In genomic region chr1:114072246-114072645, GRCh38 we compare ENCODE assay signal across 26 cellular contexts.
"Had no signal": no experiment of that assay in that cellular context is flagged by ENCODE, and none has a peak within 500 bp of the region (broad histone marks: within the 10 kb centered on the region; RNA-seq: fewer than 3 reads in every experiment).

No MANE protein-coding gene starts in this region.

- H3K4me3 ChIP-seq: neural progenitor cell, ovary, psoas muscle, right lobe of liver, sigmoid colon, stomach, thoracic aorta, thyroid gland, tibial nerve, upper lobe of left lung, vagina had no signal

- H3K4me3 Mint-ChIP-seq: nephron; neural progenitor cell; stimulated activated effector memory CD8-positive, alpha-beta T cell treated with anti-CD3 and anti-CD28 coated beads, Interleukin-12 subunit alpha, Interleukin-12 subunit beta, amount 100 ng/mL, for 72 hours; stimulated activated naive B cell treated with anti-CD40 and anti-IgM and Interleukin-4, amounts not matched to agents 10 μg/mL and 1 μg/mL and 100 μg/mL, for 72 hours; stimulated activated naive CD8-positive, alpha-beta T cell treated with anti-CD3 and anti-CD28 coated beads, Interleukin-15, Interleukin-2, amounts not matched to agents 100 ng/mL and 50 ng/mL, for 24 hours had no signal

- H3K36me3 ChIP-seq: ovary, right lobe of liver, sigmoid colon, stomach, thoracic aorta, thyroid gland, tibial nerve, upper lobe of left lung, vagina had no signal

- DNase-seq: occipital lobe; ovary; posterior cingulate gyrus; psoas muscle; right cardiac atrium; right lobe of liver; sigmoid colon; small intestine; stimulated activated CD4-positive, alpha-beta T cell treated with anti-CD3 and anti-CD28 coated beads, Interleukin-15, amount 100 ng/mL, for 24 hours; stimulated activated CD4-positive, alpha-beta T cell treated with anti-CD3 and anti-CD28 coated beads, Interleukin-2, amount 100 ng/mL, for 24 hours; stimulated activated CD4-positive, alpha-beta T cell treated with anti-CD3 and anti-CD28 coated beads, Interleukin-2, amount 100 ng/mL, for 48 hours; stimulated activated CD4-positive, alpha-beta T cell treated with anti-CD3 and anti-CD28 coated beads, Interleukin-4, amount 100 ng/mL, for 24 hours; stimulated activated naive B cell treated with anti-CD40 and anti-IgM and Interleukin-4, amounts not matched to agents 10 μg/mL and 1 μg/mL and 100 μg/mL, for 72 hours; stimulated activated naive CD4-positive, alpha-beta T cell treated with Interleukin-2 at 50 U/mL for 16 hours; stomach; thyroid gland; trophoblast cell; upper lobe of left lung had no signal

- ATAC-seq: psoas muscle; right cardiac atrium; right lobe of liver; stimulated activated effector memory CD8-positive, alpha-beta T cell treated with anti-CD3 and anti-CD28 coated beads, Interleukin-12 subunit alpha, Interleukin-12 subunit beta, amount 100 ng/mL, for 72 hours; stimulated activated naive B cell treated with anti-CD40 and anti-IgM and Interleukin-4, amounts not matched to agents 10 μg/mL and 1 μg/mL and 100 μg/mL, for 72 hours had no signal

- H3K27ac ChIP-seq: neural progenitor cell, ovary, parathyroid adenoma, psoas muscle, right lobe of liver, sigmoid colon, stomach, thoracic aorta, thyroid gland, tibial nerve, upper lobe of left lung, vagina had no signal

- H3K9ac ChIP-seq: neural progenitor cell, parathyroid adenoma had no signal

- H3K27ac Mint-ChIP-seq: nephron; neural progenitor cell; stimulated activated effector memory CD8-positive, alpha-beta T cell treated with anti-CD3 and anti-CD28 coated beads, Interleukin-12 subunit alpha, Interleukin-12 subunit beta, amount 100 ng/mL, for 72 hours; stimulated activated naive B cell treated with anti-CD40 and anti-IgM and Interleukin-4, amounts not matched to agents 10 μg/mL and 1 μg/mL and 100 μg/mL, for 72 hours; stimulated activated naive CD8-positive, alpha-beta T cell treated with anti-CD3 and anti-CD28 coated beads, Interleukin-15, Interleukin-2, amounts not matched to agents 100 ng/mL and 50 ng/mL, for 24 hours had no signal

- H3K4me1 Mint-ChIP-seq: stimulated activated naive B cell treated with anti-CD40 and anti-IgM and Interleukin-4, amounts not matched to agents 10 μg/mL and 1 μg/mL and 100 μg/mL, for 72 hours had no signal

- H3K27me3 ChIP-seq: neural progenitor cell, ovary, right lobe of liver, sigmoid colon, stomach, thyroid gland, tibial nerve, upper lobe of left lung, vagina had no signal

- H3K9me3 ChIP-seq: ovary, right lobe of liver, thyroid gland had no signal

- H3K4me1 ChIP-seq: parathyroid adenoma, right lobe of liver, sigmoid colon, stomach, thyroid gland, vagina had no signal

- H3K36me3 Mint-ChIP-seq: neural progenitor cell; stimulated activated effector memory CD8-positive, alpha-beta T cell treated with anti-CD3 and anti-CD28 coated beads, Interleukin-12 subunit alpha, Interleukin-12 subunit beta, amount 100 ng/mL, for 72 hours; stimulated activated naive B cell treated with anti-CD40 and anti-IgM and Interleukin-4, amounts not matched to agents 10 μg/mL and 1 μg/mL and 100 μg/mL, for 72 hours had no signal
